Comparison of ENCODE assay signal across 1 cellular context in genomic region chr17:21457051-21458026, GRCh38.
A peak's percentile ranks its signal among the peaks of the same experiment; 100 is the strongest.
TF ChIP-seq lines count a peak whose summit lies in the region.

No MANE protein-coding gene starts in this region.

TF ChIP-seq in K562, 482 proteins besides CTCF, POLR2A, EP300 and RAD21 (continued from another document and continues in another):
- TF ChIP-seq ELF2 (CRISPR knock-in tag; IDR thresholded peaks at IDR 0.05) (no peak), PCBP1 (IDR thresholded peaks at IDR 0.05; ENCODE audit: low read depth, low read length, poor library complexity, severe bottlenecking) (no peak), CHD1 (IDR thresholded peaks at IDR 0.05; ENCODE audit: low read length) (no peak), ZNF592 (IDR thresholded peaks at IDR 0.05) (no peak), RCOR1 (IDR thresholded peaks at IDR 0.05; ENCODE audit: borderline replicate concordance in 1 of 2, low read depth in 2 of 2, low read length in 2 of 2) (peak in 1 of 2 experiments; percentile 31; a peak in 1 of 4 replicates), ZBED1 (IDR thresholded peaks at IDR 0.05) (no peak), ZNF583 (CRISPR knock-in tag; IDR thresholded peaks at IDR 0.05) (no peak), POLR2AphosphoS5 (IDR thresholded peaks at IDR 0.05; ENCODE audit: control insufficient read depth, insufficient read depth, low read depth, low read length) (no peak), SMC3 (conservative IDR thresholded peaks at IDR 0.05; ENCODE audit: insufficient read depth, low read depth, low read length) (peak; percentile 55; the same call in 1 of the 2 replicates), TFAP4 (CRISPR knock-in tag; IDR thresholded peaks at IDR 0.05; ENCODE audit: borderline replicate concordance) (peak; percentile 95), ZKSCAN8 (CRISPR knock-in tag; IDR thresholded peaks at IDR 0.05) (no peak), VEZF1 (CRISPR knock-in tag; IDR thresholded peaks at IDR 0.05) (peak; percentile 74), U2AF1 (optimal IDR thresholded peaks at IDR 0.05; ENCODE audit: low read depth, low read length) (no peak), FOXK1 (CRISPR knock-in tag; IDR thresholded peaks at IDR 0.05; ENCODE audit: borderline replicate concordance) (no peak), DEAF1 (CRISPR knock-in tag; IDR thresholded peaks at IDR 0.05) (peak; percentile 29; the same call in 1 of the 2 replicates), RFX7 (CRISPR knock-in tag; IDR thresholded peaks at IDR 0.05) (no peak), HNRNPLL (IDR thresholded peaks at IDR 0.05; ENCODE audit: low read depth, low read length, poor library complexity, severe bottlenecking) (no peak), MXI1 (IDR thresholded peaks at IDR 0.05; ENCODE audit: low read depth, low read length) (no peak), SRSF9 (IDR thresholded peaks at IDR 0.05; ENCODE audit: borderline replicate concordance, low read depth, low read length) (no peak), AFF1 (IDR thresholded peaks at IDR 0.05; ENCODE audit: low read depth in 1 of 2, partially characterized antibody in 2 of 2) (no peak), NRF1 (conservative IDR thresholded peaks at IDR 0.05 in 1 of 2, IDR thresholded peaks at IDR 0.05 in 1 of 2) (peak in 1 of 2 experiments; percentile 38; a peak in 1 of 4 replicates), RB1 (IDR thresholded peaks at IDR 0.05; ENCODE audit: low read depth) (0 out of 2 replicates have a peak, but pooled peaks have one; percentile 53), ZHX1 (conservative IDR thresholded peaks at IDR 0.05; ENCODE audit: low read length) (no peak), FOXA3 (CRISPR knock-in tag; conservative IDR thresholded peaks at IDR 0.05 in 1 of 2, IDR thresholded peaks at IDR 0.05 in 1 of 2) (no peak), MAZ (CRISPR knock-in tag; conservative IDR thresholded peaks at IDR 0.05 in 1 of 2, IDR thresholded peaks at IDR 0.05 in 1 of 2) (peak in 1 of 2 experiments; percentile 66; a peak in 2 of 4 replicates), ZNF124 (CRISPR knock-in tag; IDR thresholded peaks at IDR 0.05) (no peak), FOXP1 (CRISPR knock-in tag; IDR thresholded peaks at IDR 0.05) (no peak), CTCFL (IDR thresholded peaks at IDR 0.05; ENCODE audit: borderline replicate concordance, insufficient read depth, low read depth, low read length, poor library complexity, severe bottlenecking) (peak; percentile 47), KLF13 (tag; IDR thresholded peaks at IDR 0.05; ENCODE audit: borderline replicate concordance, low read depth) (no peak), CREM (IDR thresholded peaks at IDR 0.05; ENCODE audit: low read depth) (peak; percentile 55), MTA3 (IDR thresholded peaks at IDR 0.05; ENCODE audit: borderline replicate concordance) (no peak), BRD4 (IDR thresholded peaks at IDR 0.05) (no peak), PBX2 (CRISPR knock-in tag; IDR thresholded peaks at IDR 0.05; ENCODE audit: low read depth) (no peak), PBX2 (tag; conservative IDR thresholded peaks at IDR 0.05; ENCODE audit: low read depth) (no peak), ZNF695 (CRISPR knock-in tag; IDR thresholded peaks at IDR 0.05) (no peak), DACH1 (IDR thresholded peaks at IDR 0.05; ENCODE audit: partially characterized antibody) (no peak)
